13 cellular contexts compared by ENCODE assay signal in genomic region chr20:57401565-57401918, GRCh38. TPM values are rescaled to one million over a fixed set of nuclear protein-coding genes. Genes with fewer than 3 reads are reported as not detected.
A peak's percentile ranks its signal among the peaks of the same experiment; 100 is the strongest.
DNase-seq lines count a peak whose midpoint lies in the region; ATAC-seq and TF ChIP-seq lines count a peak whose summit lies in the region.
"Had no signal": no experiment of that assay in that cellular context is flagged by ENCODE, and none has a peak within 500 bp of the region (broad histone marks: within the 10 kb centered on the region; RNA-seq: fewer than 3 reads in every experiment).

No MANE protein-coding gene starts in this region.

- peak overlapping the region; percentile 76 for H3K27ac Mint-ChIP-seq in activated naive CD4-positive, alpha-beta T cell treated with anti-CD3 and anti-CD28 coated beads, Interleukin-2, amount 50 U/mL, for 24 hours
- H3K27ac Mint-ChIP-seq in activated CD8-positive, alpha-beta T cell treated with anti-CD3 and anti-CD28 coated beads for 36 hours, result peak overlapping the region; percentile 99
- peak overlapping the region; percentile 99 to 100 (median 100) for H3K27ac Mint-ChIP-seq in naive B cell
- H3K27ac Mint-ChIP-seq in stimulated activated naive B cell treated with anti-CD40 and anti-IgM and Interleukin-4, amounts not matched to agents 10 μg/mL and 1 μg/mL and 100 μg/mL, for 72 hours, result peak overlapping the region; percentile 94

- H3K27ac ChIP-seq in WERI-Rb-1, result no peak overlapping the region
- H3K27ac ChIP-seq: body of pancreas had no signal

- H3K4me1 Mint-ChIP-seq in activated naive CD4-positive, alpha-beta T cell treated with anti-CD3 and anti-CD28 coated beads, Interleukin-2, amount 50 U/mL, for 24 hours, result peaks cover 74% of the 10 kb centered on the region
- peaks cover 70% of the 10 kb centered on the region for H3K4me1 Mint-ChIP-seq in activated CD8-positive, alpha-beta T cell treated with anti-CD3 and anti-CD28 coated beads for 36 hours (ENCODE audit: low read depth)
- peaks cover 71 to 81% (median 74%) of the 10 kb centered on the region in 3 donors for H3K4me1 Mint-ChIP-seq in naive B cell
- H3K4me1 Mint-ChIP-seq in stimulated activated naive B cell treated with anti-CD40 and anti-IgM and Interleukin-4, amounts not matched to agents 10 μg/mL and 1 μg/mL and 100 μg/mL, for 72 hours, result peaks cover 57 to 85% of the 10 kb centered on the region in 2 donors

- peak overlapping the region; percentile 67 for H3K4me3 Mint-ChIP-seq in activated naive CD4-positive, alpha-beta T cell treated with anti-CD3 and anti-CD28 coated beads, Interleukin-2, amount 50 U/mL, for 24 hours
- H3K4me3 Mint-ChIP-seq in activated CD8-positive, alpha-beta T cell treated with anti-CD3 and anti-CD28 coated beads for 36 hours, result no peak overlapping the region
- peak overlapping the region; percentile 82 to 98 (median 92) for H3K4me3 Mint-ChIP-seq in naive B cell
- H3K4me3 Mint-ChIP-seq in stimulated activated naive B cell treated with anti-CD40 and anti-IgM and Interleukin-4, amounts not matched to agents 10 μg/mL and 1 μg/mL and 100 μg/mL, for 72 hours, result peak overlapping the region; percentile 82 to 83

- intact Hi-C loops in activated CD8-positive, alpha-beta T cell treated with anti-CD3 and anti-CD28 coated beads for 36 hours (cut with micrococcal nuclease), result no loop called here

- H3K4me3 ChIP-seq in WERI-Rb-1 (ENCODE audit: low read depth, low read length), result no peak overlapping the region
- H3K4me3 ChIP-seq: body of pancreas had no signal

- DNase-seq in activated naive CD4-positive, alpha-beta T cell treated with Interleukin-2 at 50 U/mL for 16 hours, result no peak
- no peak for DNase-seq in activated CD8-positive, alpha-beta T cell treated with anti-CD3 and anti-CD28 coated beads for 36 hours
- DNase-seq in naive B cell, result no peak
- DNase-seq in stimulated activated naive B cell treated with anti-CD40 and anti-IgM and Interleukin-4, amounts not matched to agents 10 μg/mL and 1 μg/mL and 100 μg/mL, for 72 hours, result no peak
- DNase-seq in cerebellar cortex (ENCODE audit: low spot score), result no peak
- DNase-seq in mesenteric fat pad (ENCODE audit: low spot score), result no peak
- no peak for DNase-seq in WERI-Rb-1
- DNase-seq: body of pancreas, left colon, NCI-H2081, NCI-H526, retina had no signal

- no peaks in the 10 kb centered on the region for H3K9me3 ChIP-seq in WERI-Rb-1 (ENCODE audit: severe bottlenecking)
- H3K9me3 ChIP-seq: body of pancreas had no signal

- TF ChIP-seq CTCF in activated CD8-positive, alpha-beta T cell treated with anti-CD3 and anti-CD28 coated beads for 36 hours (IDR thresholded peaks at IDR 0.05), result no peak
- TF ChIP-seq CTCF in WERI-Rb-1 (IDR thresholded peaks at IDR 0.05; ENCODE audit: low read depth, low read length), result no peak

- peaks cover 44% of the 10 kb centered on the region for H3K36me3 ChIP-seq in WERI-Rb-1

- CTCF ChIA-PET in activated CD8-positive, alpha-beta T cell treated with anti-CD3 and anti-CD28 coated beads for 36 hours (lab: Charles Lee), result interaction anchor here (0.8 kb wide), 1 partner anchor 97 kb away, joined by 3 read pairs; no protein-coding TSS in a partner anchor

- H3K9me3 Mint-ChIP-seq in activated naive CD4-positive, alpha-beta T cell treated with anti-CD3 and anti-CD28 coated beads, Interleukin-2, amount 50 U/mL, for 24 hours, result no peaks in the 10 kb centered on the region
- no peaks in the 10 kb centered on the region for H3K9me3 Mint-ChIP-seq in activated CD8-positive, alpha-beta T cell treated with anti-CD3 and anti-CD28 coated beads for 36 hours
- H3K9me3 Mint-ChIP-seq in naive B cell, result no peaks in the 10 kb centered on the region
- H3K9me3 Mint-ChIP-seq in stimulated activated naive B cell treated with anti-CD40 and anti-IgM and Interleukin-4, amounts not matched to agents 10 μg/mL and 1 μg/mL and 100 μg/mL, for 72 hours, result no peaks in the 10 kb centered on the region

- H3K27me3 ChIP-seq in WERI-Rb-1 (ENCODE audit: insufficient read depth, low read depth, severe bottlenecking), result no peaks in the 10 kb centered on the region
- H3K27me3 ChIP-seq: body of pancreas had no signal

- POLR2A ChIA-PET in activated CD8-positive, alpha-beta T cell treated with anti-CD3 and anti-CD28 coated beads for 36 hours (lab: Charles Lee), result interaction anchor here (0.7 to 6.0 kb wide), 6 partner anchors 11 to 94 kb away, joined by 3 to 88 read pairs (median 3); partner anchors contain the start of gene RBM38

- peaks cover 11% of the 10 kb centered on the region for H3K36me3 Mint-ChIP-seq in activated naive CD4-positive, alpha-beta T cell treated with anti-CD3 and anti-CD28 coated beads, Interleukin-2, amount 50 U/mL, for 24 hours
- H3K36me3 Mint-ChIP-seq in activated CD8-positive, alpha-beta T cell treated with anti-CD3 and anti-CD28 coated beads for 36 hours (ENCODE audit: low read depth), result peaks cover 76% of the 10 kb centered on the region
- peaks cover 8 to 32% of the 10 kb centered on the region in 2 donors for H3K36me3 Mint-ChIP-seq in naive B cell
- H3K36me3 Mint-ChIP-seq in stimulated activated naive B cell treated with anti-CD40 and anti-IgM and Interleukin-4, amounts not matched to agents 10 μg/mL and 1 μg/mL and 100 μg/mL, for 72 hours, result peaks cover 49 to 59% of the 10 kb centered on the region in 2 donors

- no peaks in the 10 kb centered on the region for H3K27me3 Mint-ChIP-seq in activated naive CD4-positive, alpha-beta T cell treated with anti-CD3 and anti-CD28 coated beads, Interleukin-2, amount 50 U/mL, for 24 hours
- H3K27me3 Mint-ChIP-seq in activated CD8-positive, alpha-beta T cell treated with anti-CD3 and anti-CD28 coated beads for 36 hours, result no peaks in the 10 kb centered on the region
- H3K27me3 Mint-ChIP-seq in naive B cell, result no peaks in the 10 kb centered on the region
- no peaks in the 10 kb centered on the region for H3K27me3 Mint-ChIP-seq in stimulated activated naive B cell treated with anti-CD40 and anti-IgM and Interleukin-4, amounts not matched to agents 10 μg/mL and 1 μg/mL and 100 μg/mL, for 72 hours

- no peak for ATAC-seq in activated CD8-positive, alpha-beta T cell treated with anti-CD3 and anti-CD28 coated beads for 36 hours
- no peak for ATAC-seq in naive B cell (ENCODE audit: low read depth in 2 of 2)
- no peak for ATAC-seq in stimulated activated naive B cell treated with anti-CD40 and anti-IgM and Interleukin-4, amounts not matched to agents 10 μg/mL and 1 μg/mL and 100 μg/mL, for 72 hours (replicated peaks)
- ATAC-seq: body of pancreas, left colon had no signal

RNA-seq across cellular contexts. Expression of gene RBM38, which starts 10.3 kb away (rescaled TPM):
- 100 to 1,000 TPM; 114 to 116 TPM for total RNA-seq in activated CD8-positive, alpha-beta T cell treated with anti-CD3 and anti-CD28 coated beads for 36 hours
- polyA plus RNA-seq in naive B cell (ENCODE audit: low read depth in 6 of 6), result 100 to 1,000 TPM in 5 of 6 donors, 10 to 100 TPM in 1; 80.1 to 189 (median 157) TPM
- 16.9 TPM for total RNA-seq in mesenteric fat pad

RNA-seq across cellular contexts. Expression of gene RAE1, which starts 50.5 kb away (rescaled TPM):
- 10 to 100 TPM; 41.1 to 42.9 TPM for total RNA-seq in activated CD8-positive, alpha-beta T cell treated with anti-CD3 and anti-CD28 coated beads for 36 hours
- 10 to 100 TPM; 31.1 to 55.1 (median 39.8) TPM for polyA plus RNA-seq in naive B cell (ENCODE audit: low read depth in 6 of 6)
- 18.0 TPM for total RNA-seq in mesenteric fat pad
